In genomic region chr11:67572747-67573419, GRCh38 we compare ENCODE assay signal across 8 cellular contexts.
DNase-seq lines count a peak whose midpoint lies in the region; ATAC-seq and TF ChIP-seq lines count a peak whose summit lies in the region.

No MANE protein-coding gene starts in this region.

- H3K27ac ChIP-seq in BLaER1 treated with 17β-estradiol and CSF1 and Interleukin-3, amounts not matched to agents 10 nM and 100 nM: no peak overlapping the region
- no peak overlapping the region for H3K27ac ChIP-seq in iPS DF 6.9 (ENCODE audit: low read length)

- no peak overlapping the region; a peak in 1 of 22 replicates for H3K9ac ChIP-seq in BLaER1 treated with 17β-estradiol and CSF1 and Interleukin-3, amounts not matched to agents 10 nM and 100 nM

- TF ChIP-seq CTCF in GM20000 (IDR thresholded peaks at IDR 0.05; ENCODE audit: extremely low read depth, missing control alignments): peak; percentile 78

- WGBS in iPS DF 6.9 (ENCODE audit: insufficient coverage, insufficient read length): no CpG with 5 or more reads among the region's 21 CpGs

- H3K4me2 ChIP-seq in BLaER1 treated with 17β-estradiol and CSF1 and Interleukin-3, amounts not matched to agents 10 nM and 100 nM: peak overlapping the region; percentile 6 to 92 (median 61); a peak in 18 of 22 replicates

- H3K4me1 ChIP-seq in BLaER1 treated with 17β-estradiol and CSF1 and Interleukin-3, amounts not matched to agents 10 nM and 100 nM: peaks cover 3 to 24% (median 8%) of the 10 kb centered on the region in 10 experiments; a peak in 15 of 20 replicates
- H3K4me1 ChIP-seq in iPS DF 6.9 (ENCODE audit: control insufficient read depth, insufficient read depth, low read length): no peaks in the 10 kb centered on the region

- ATAC-seq in GM19035 (IDR thresholded peaks at IDR 0.05; ENCODE audit: unreplicated experiment): no peak

- no peaks in the 10 kb centered on the region for H3K27me3 ChIP-seq in BLaER1 treated with 17β-estradiol and CSF1 and Interleukin-3, amounts not matched to agents 10 nM and 100 nM
- H3K27me3 ChIP-seq in iPS DF 6.9 (ENCODE audit: control insufficient read depth, insufficient read depth, low read length): no peaks in the 10 kb centered on the region

- H3K36me3 ChIP-seq in BLaER1 treated with 17β-estradiol and CSF1 and Interleukin-3, amounts not matched to agents 10 nM and 100 nM: no peaks in the 10 kb centered on the region
- no peaks in the 10 kb centered on the region for H3K36me3 ChIP-seq in iPS DF 6.9 (ENCODE audit: control insufficient read depth, insufficient read depth, low read length)

- H4K20me1 ChIP-seq in BLaER1 treated with 17β-estradiol and CSF1 and Interleukin-3, amounts not matched to agents 10 nM and 100 nM: no peaks in the 10 kb centered on the region

- no peak for DNase-seq in GM20000 (ENCODE audit: low spot score)
- DNase-seq in NCI-H526 (lab: John Stamatoyannopoulos, UW): peak; percentile 94 to 95
- DNase-seq in amniotic epithelial cell (ENCODE audit: low read depth): peak; percentile 39
- peak; percentile 43 for DNase-seq in iPS DF 6.9 (ENCODE audit: low read depth, low spot score)
- DNase-seq in stimulated activated CD8-positive, alpha-beta memory T cell treated with anti-CD3 and anti-CD28 coated beads, Interleukin-4, amount 100 ng/mL, for 48 hours: peak; percentile 48
- no peak for DNase-seq in HPDE6-E6E7 (ENCODE audit: extremely low spot score)

- 0 out of 20 replicates have a peak overlapping the region, but pooled peaks of 1 of the 10 experiments have one; percentile 18 for H3K4me3 ChIP-seq in BLaER1 treated with 17β-estradiol and CSF1 and Interleukin-3, amounts not matched to agents 10 nM and 100 nM
- no peak overlapping the region for H3K4me3 ChIP-seq in iPS DF 6.9 (ENCODE audit: low read length)

- H3K9me3 ChIP-seq in BLaER1 treated with 17β-estradiol and CSF1 and Interleukin-3, amounts not matched to agents 10 nM and 100 nM (replicated peaks in 1 of 11): no peaks in the 10 kb centered on the region
- no peaks in the 10 kb centered on the region for H3K9me3 ChIP-seq in iPS DF 6.9 (ENCODE audit: control insufficient read depth, insufficient read depth, low read length)

Comparison
In these comparisons a context has a peak if more than half of its experiments do, and no peak if none do; other contexts are left out.
1. DNase-seq: peak in NCI-H526 (2 of 2), amniotic epithelial cell (single experiment), iPS DF 6.9 (single experiment) and stimulated activated CD8-positive, alpha-beta memory T cell treated with anti-CD3 and anti-CD28 coated beads, Interleukin-4, amount 100 ng/mL, for 48 hours (single experiment); none in GM20000 (single experiment) and HPDE6-E6E7 (single experiment).